1 cellular context compared by ENCODE assay signal in the genomic region with DNA sequence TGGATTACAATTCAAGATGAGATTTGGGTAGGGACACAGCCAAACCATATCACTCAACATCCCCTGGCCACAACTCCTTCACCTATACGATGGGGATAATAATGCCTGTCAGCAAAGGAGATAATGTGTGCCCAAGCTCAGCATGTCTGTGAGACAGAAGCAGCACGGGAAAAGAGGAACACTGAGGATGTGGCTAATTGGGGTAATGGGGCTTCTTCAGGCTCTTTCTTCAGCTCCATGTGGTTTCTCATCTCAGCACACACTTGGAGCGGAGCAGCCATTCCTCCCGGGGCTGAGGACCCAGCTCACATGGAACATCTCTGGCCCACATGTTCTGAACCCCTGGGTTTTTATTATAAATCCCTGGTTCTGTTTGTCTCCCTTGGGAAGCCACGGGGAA.
TF ChIP-seq lines count a peak whose summit lies in the region.

No MANE protein-coding gene starts in this region.

TF ChIP-seq in WTC11, 78 proteins besides CTCF, POLR2A, EP300 and RAD21 (continued from another document):
- TF ChIP-seq, protein P1, sequence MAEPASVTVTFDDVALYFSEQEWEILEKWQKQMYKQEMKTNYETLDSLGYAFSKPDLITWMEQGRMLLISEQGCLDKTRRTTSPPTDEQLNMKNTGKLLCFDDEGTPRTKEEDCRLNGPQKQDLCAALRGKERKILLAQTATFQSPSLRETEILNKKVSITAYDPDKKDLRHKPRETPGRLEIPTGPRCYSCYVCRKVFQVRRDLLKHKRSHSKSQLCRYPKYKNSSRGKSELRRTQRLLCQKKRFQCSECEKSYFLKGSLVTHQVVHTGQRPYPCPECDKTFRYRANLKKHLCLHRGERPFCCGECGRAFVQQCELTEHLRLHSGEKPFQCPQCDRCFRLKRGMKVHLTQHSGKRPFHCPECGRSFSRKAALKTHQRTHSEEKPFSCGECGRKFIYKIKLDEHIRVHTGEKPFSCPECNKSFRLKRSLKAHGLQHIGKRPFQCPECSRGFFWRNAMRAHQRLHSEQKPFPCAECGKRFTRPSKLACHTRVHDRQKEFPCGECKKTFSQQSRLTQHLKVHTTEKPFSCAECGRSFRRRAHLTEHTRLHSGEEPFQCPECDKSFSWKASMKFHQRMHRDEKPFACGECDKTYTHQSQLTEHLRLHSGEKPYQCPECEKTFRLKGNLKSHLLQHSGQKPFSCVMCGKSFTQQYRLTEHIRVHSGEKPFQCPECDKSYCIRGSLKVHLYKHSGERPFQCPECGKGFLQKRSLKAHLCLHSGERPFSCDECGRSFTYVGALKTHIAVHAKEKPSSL (CRISPR knock-in tag; conservative IDR thresholded peaks at IDR 0.05): no peak
- TF ChIP-seq, protein P2, sequence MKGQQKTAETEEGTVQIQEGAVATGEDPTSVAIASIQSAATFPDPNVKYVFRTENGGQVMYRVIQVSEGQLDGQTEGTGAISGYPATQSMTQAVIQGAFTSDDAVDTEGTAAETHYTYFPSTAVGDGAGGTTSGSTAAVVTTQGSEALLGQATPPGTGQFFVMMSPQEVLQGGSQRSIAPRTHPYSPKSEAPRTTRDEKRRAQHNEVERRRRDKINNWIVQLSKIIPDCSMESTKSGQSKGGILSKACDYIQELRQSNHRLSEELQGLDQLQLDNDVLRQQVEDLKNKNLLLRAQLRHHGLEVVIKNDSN (CRISPR knock-in tag; IDR thresholded peaks at IDR 0.05): no peak
- no peak for TF ChIP-seq MXD4 (CRISPR knock-in tag; IDR thresholded peaks at IDR 0.05; ENCODE audit: borderline replicate concordance)
- TF ChIP-seq, protein P3, sequence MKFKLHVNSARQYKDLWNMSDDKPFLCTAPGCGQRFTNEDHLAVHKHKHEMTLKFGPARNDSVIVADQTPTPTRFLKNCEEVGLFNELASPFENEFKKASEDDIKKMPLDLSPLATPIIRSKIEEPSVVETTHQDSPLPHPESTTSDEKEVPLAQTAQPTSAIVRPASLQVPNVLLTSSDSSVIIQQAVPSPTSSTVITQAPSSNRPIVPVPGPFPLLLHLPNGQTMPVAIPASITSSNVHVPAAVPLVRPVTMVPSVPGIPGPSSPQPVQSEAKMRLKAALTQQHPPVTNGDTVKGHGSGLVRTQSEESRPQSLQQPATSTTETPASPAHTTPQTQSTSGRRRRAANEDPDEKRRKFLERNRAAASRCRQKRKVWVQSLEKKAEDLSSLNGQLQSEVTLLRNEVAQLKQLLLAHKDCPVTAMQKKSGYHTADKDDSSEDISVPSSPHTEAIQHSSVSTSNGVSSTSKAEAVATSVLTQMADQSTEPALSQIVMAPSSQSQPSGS (CRISPR knock-in tag; IDR thresholded peaks at IDR 0.05; ENCODE audit: borderline replicate concordance, low read depth): no peak
